Comparison of ENCODE assay signal across 8 cellular contexts in genomic region chr20:62304331-62305148, GRCh38. TPM values are rescaled to one million over a fixed set of nuclear protein-coding genes. Genes with fewer than 3 reads are reported as not detected.
DNase-seq lines count a peak whose midpoint lies in the region; ATAC-seq, FAIRE-seq and TF ChIP-seq lines count a peak whose summit lies in the region.

No MANE protein-coding gene starts in this region.

- intact Hi-C loops in HCT116 (cut with micrococcal nuclease) (loop anchor here (5.0 to 10.0 kb wide), 3 partner anchors 63 to 500 kb away; partner anchors contain the start of genes LAMA5 and OGFR), left ventricle myocardium inferior (cut with micrococcal nuclease) (loop anchor here (5.0 kb wide), 1 partner anchor 78 kb away; no protein-coding TSS in a partner anchor)

- TF ChIP-seq RAD21 in HCT116 (IDR thresholded peaks at IDR 0.05; ENCODE audit: low read depth): no peak

- peak overlapping the region; percentile 93 for H3K27ac Mint-ChIP-seq in WTC11

- no peak overlapping the region for H2AFZ ChIP-seq in HCT116 (ENCODE audit: low read depth, low read length, poor library complexity, severe bottlenecking)

- H3K36me3 ChIP-seq in HCT116 (ENCODE audit: control insufficient read depth in 1 of 2, insufficient read depth in 2 of 2, low read length in 2 of 2): peaks cover 23 to 50% of the 10 kb centered on the region in 2 experiments
- H3K36me3 ChIP-seq in left ventricle myocardium inferior: peaks cover 53% of the 10 kb centered on the region

- peak overlapping the region; percentile 94 for H3K9ac ChIP-seq in HCT116 (ENCODE audit: low read length)

- H3K27me3 Mint-ChIP-seq in WTC11 (ENCODE audit: low read depth): no peaks in the 10 kb centered on the region

- no peak for FAIRE-seq in H54 (lab: Jason Lieb, UNC)

- H3K36me3 Mint-ChIP-seq in WTC11: peaks cover 28% of the 10 kb centered on the region

- peaks cover 18% of the 10 kb centered on the region for H3K4me1 Mint-ChIP-seq in WTC11

- no peaks in the 10 kb centered on the region for H3K9me3 Mint-ChIP-seq in WTC11

- peak overlapping the region; percentile 95 for H3K27ac ChIP-seq in HCT116 (ENCODE audit: low read depth, low read length)
- peak overlapping the region; percentile 99 for H3K27ac ChIP-seq in left ventricle myocardium inferior (replicated peaks)
- peak overlapping the region in 18 of 21 experiments; percentile 92 to 99 (median 97) for H3K27ac ChIP-seq in skin epidermis
- no peak overlapping the region for H3K27ac ChIP-seq in substantia nigra (ENCODE audit: low read depth, low read length, poor library complexity, severe bottlenecking)

- H3K9me3 ChIP-seq in HCT116 (ENCODE audit: control insufficient read depth in 1 of 2, insufficient read depth in 1 of 2, low read depth in 1 of 2, low read length in 2 of 2): no peaks in the 10 kb centered on the region
- no peaks in the 10 kb centered on the region for H3K9me3 ChIP-seq in left ventricle myocardium inferior (replicated peaks)

- no peak for TF ChIP-seq CTCF in HCT116 (IDR thresholded peaks at IDR 0.05 in 2 of 3, conservative IDR thresholded peaks at IDR 0.05 in 1 of 3; ENCODE audit: borderline replicate concordance in 1 of 3, insufficient read depth in 1 of 3, low read depth in 2 of 3, low read length in 2 of 3)
- TF ChIP-seq CTCF in WTC11 (IDR thresholded peaks at IDR 0.05): no peak
- TF ChIP-seq CTCF in left ventricle myocardium inferior (IDR thresholded peaks at IDR 0.05; ENCODE audit: borderline replicate concordance): no peak

- no peaks in the 10 kb centered on the region for H3K27me3 ChIP-seq in HCT116 (ENCODE audit: insufficient read depth, low read length)
- no peaks in the 10 kb centered on the region for H3K27me3 ChIP-seq in left ventricle myocardium inferior (ENCODE audit: low read depth)

- no TSS peak for BruUV-seq in HCT116 (replicated peaks; lab: Mats Ljungman, UMichigan)

- peak overlapping the region; percentile 97 for H3K4me2 ChIP-seq in HCT116 (ENCODE audit: low read length)

- H3K4me3 ChIP-seq in HCT116 (replicated peaks in 1 of 2; ENCODE audit: low read depth in 1 of 2, low read length in 2 of 2) (peak overlapping the region; percentile 95 to 99), left ventricle myocardium inferior (peak overlapping the region; percentile 94), skin epidermis (peak overlapping the region; percentile 71 to 97 (median 94))

- TF ChIP-seq POLR2A in HCT116 (IDR thresholded peaks at IDR 0.05; ENCODE audit: borderline replicate concordance, extremely low read depth, insufficient read depth, insufficient read length) (no peak), H54 (IDR thresholded peaks at IDR 0.05; ENCODE audit: low read depth, low read length) (no peak)

- RAD21 ChIA-PET in HCT116 (lab: Charles Lee; ENCODE audit: low non-redundant PET in 1 of 2, low total read pairs in 2 of 2, uncharacterized antibody in 2 of 2, unreplicated experiment in 2 of 2): no interaction called here

- CTCF ChIA-PET in HCT116 (lab: Charles Lee) (interaction anchor here (1.0 to 1.4 kb wide), 2 partner anchors 71 to 82 kb away, joined by 3 read pairs; partner anchors contain the start of gene RPS21), WTC11 (lab: Charles Lee) (interaction anchor here (2.4 to 2.7 kb wide), 2 partner anchors 64 to 78 kb away, joined by 10 to 16 read pairs; no protein-coding TSS in a partner anchor)

- H3K9me2 ChIP-seq in HCT116 (ENCODE audit: insufficient read depth): no peaks in the 10 kb centered on the region

- ATAC-seq in HCT116 (no peak), WTC11 (no peak), HG03457 (IDR thresholded peaks at IDR 0.05; ENCODE audit: unreplicated experiment) (no peak)

- peak overlapping the region; percentile 86 for H3K4me3 Mint-ChIP-seq in WTC11

- peaks cover 48% of the 10 kb centered on the region for H3K79me2 ChIP-seq in HCT116 (ENCODE audit: insufficient read depth, low read length)

- peaks cover 21% of the 10 kb centered on the region; the same call in 1 of the 2 replicates for H4K20me1 ChIP-seq in HCT116 (ENCODE audit: insufficient read depth)

- POLR2A ChIA-PET in HCT116 (lab: Charles Lee): no interaction called here
- POLR2A ChIA-PET in WTC11 (lab: Charles Lee): interaction anchor here (1.2 to 1.3 kb wide), 2 partner anchors 64 to 70 kb away, joined by 3 to 6 read pairs; no protein-coding TSS in a partner anchor

- H3K4me1 ChIP-seq in HCT116 (ENCODE audit: control insufficient read depth in 1 of 2, insufficient read depth in 2 of 2, low read length in 2 of 2): peaks cover 17 to 40% of the 10 kb centered on the region in 2 experiments
- H3K4me1 ChIP-seq in left ventricle myocardium inferior: peaks cover 53% of the 10 kb centered on the region

- DNase-seq in HCT116 (ENCODE audit: low read depth, low spot score) (no peak), WTC11 (ENCODE audit: low spot score) (no peak), left ventricle myocardium inferior (no peak), H54 (ENCODE audit: insufficient read length, low spot score) (no peak), substantia nigra (lab: John Stamatoyannopoulos, UW) (no peak), epidermal melanocyte (ENCODE audit: insufficient read length, low spot score) (no peak)

TF ChIP-seq in HCT116, 20 proteins besides CTCF, POLR2A, EP300 and RAD21:
- TF ChIP-seq SP1 (IDR thresholded peaks at IDR 0.05; ENCODE audit: low read depth) (no peak), POLR2AphosphoS5 (IDR thresholded peaks at IDR 0.05; ENCODE audit: low read depth, low read length) (0 out of 2 replicates have a peak, but pooled peaks have one; percentile 8)

TF ChIP-seq in WTC11, 78 proteins besides CTCF, POLR2A, EP300 and RAD21:
- TF ChIP-seq ZNF423 (CRISPR knock-in tag; IDR thresholded peaks at IDR 0.05) (no peak), ATF1 (CRISPR knock-in tag; IDR thresholded peaks at IDR 0.05) (0 out of 2 replicates have a peak, but pooled peaks have one; percentile 42), ZNF232 (CRISPR knock-in tag; IDR thresholded peaks at IDR 0.05) (no peak), SOX15 (CRISPR knock-in tag; IDR thresholded peaks at IDR 0.05) (no peak), NR3C1 (CRISPR knock-in tag; conservative IDR thresholded peaks at IDR 0.05; ENCODE audit: low read depth) (no peak), IRF2 (CRISPR knock-in tag; IDR thresholded peaks at IDR 0.05; ENCODE audit: borderline replicate concordance, low read depth) (no peak)

RNA-seq across cellular contexts. Expression of gene ADRM1, which starts 1.7 kb away (rescaled TPM):
- total RNA-seq in HCT116 (2021; ENCODE audit: unreplicated experiment): 158 TPM
- polyA plus RNA-seq in HCT116 (2012): 196 and 200 TPM in 2 replicates
- 146 to 160 TPM (median 147 TPM) in 3 replicates for total RNA-seq in WTC11 (2021)
- total RNA-seq in left ventricle myocardium inferior: 70.5 TPM
